Comparison of ENCODE assay signal across 14 cellular contexts in genomic region chr13:114097504-114097892, GRCh38. TPM values are rescaled to one million over a fixed set of nuclear protein-coding genes. Genes with fewer than 3 reads are reported as not detected.
DNase-seq lines count a peak whose midpoint lies in the region; ATAC-seq, FAIRE-seq and TF ChIP-seq lines count a peak whose summit lies in the region.
"Had no signal": no experiment of that assay in that cellular context is flagged by ENCODE, and none has a peak within 500 bp of the region (broad histone marks: within the 10 kb centered on the region; RNA-seq: fewer than 3 reads in every experiment).

No MANE protein-coding gene starts in this region.

- no peak for DNase-seq in activated CD8-positive, alpha-beta T cell treated with anti-CD3 and anti-CD28 coated beads for 36 hours
- no peak for DNase-seq in activated CD8-positive, alpha-beta T cell treated with anti-CD3 and anti-CD28 coated beads, Interleukin-2, amount 10 ng/mL, durations not matched to agents 7 days and 5 days
- DNase-seq in T-cell = no peak
- no peak for DNase-seq in keratinocyte (ENCODE audit: low read depth, low spot score)
- DNase-seq in stimulated activated naive B cell treated with anti-CD40 and anti-IgM and Interleukin-4, amounts not matched to agents 10 μg/mL and 1 μg/mL and 100 μg/mL, for 72 hours = no peak
- DNase-seq in SHP77 treated with DMSO at 0.1 percent for 48 hours (lab: John Stamatoyannopoulos, UW) = no peak
- DNase-seq in DMS53 treated with DMSO at 0.1 percent for 48 hours (lab: John Stamatoyannopoulos, UW; ENCODE audit: unreplicated experiment) = no peak
- no peak for DNase-seq in occipital lobe (lab: John Stamatoyannopoulos, UW)
- DNase-seq: ACHN, DMS53 had no signal

- ATAC-seq in activated CD8-positive, alpha-beta T cell treated with anti-CD3 and anti-CD28 coated beads for 36 hours = no peak
- no peak for ATAC-seq in activated CD8-positive, alpha-beta T cell treated with anti-CD3 and anti-CD28 coated beads, Interleukin-2, amount 10 ng/mL, durations not matched to agents 7 days and 5 days
- no peak for ATAC-seq in T-cell (replicated peaks in 1 of 4)
- no peak for ATAC-seq in stimulated activated naive B cell treated with anti-CD40 and anti-IgM and Interleukin-4, amounts not matched to agents 10 μg/mL and 1 μg/mL and 100 μg/mL, for 72 hours (replicated peaks)
- ATAC-seq: left colon had no signal

- peaks cover 9% of the 10 kb centered on the region for H4K20me1 ChIP-seq in keratinocyte (ENCODE audit: control insufficient read depth, extremely low read depth, insufficient read depth, low read length)

- no peak for TF ChIP-seq CTCF in activated CD8-positive, alpha-beta T cell treated with anti-CD3 and anti-CD28 coated beads for 36 hours (IDR thresholded peaks at IDR 0.05)
- no peak for TF ChIP-seq CTCF in keratinocyte (optimal IDR thresholded peaks at IDR 0.05 in 1 of 3, IDR thresholded peaks at IDR 0.05 in 1 of 3, conservative IDR thresholded peaks at IDR 0.05 in 1 of 3; ENCODE audit: extremely low read depth in 1 of 3, insufficient read depth in 2 of 3, low read length in 3 of 3)

- H3K9me3 ChIP-seq in keratinocyte (ENCODE audit: control insufficient read depth, low read depth, low read length) = no peaks in the 10 kb centered on the region
- H3K9me3 ChIP-seq: neutrophil had no signal

- peaks cover 22% of the 10 kb centered on the region for H3K36me3 Mint-ChIP-seq in activated CD8-positive, alpha-beta T cell treated with anti-CD3 and anti-CD28 coated beads for 36 hours (ENCODE audit: low read depth)
- peaks cover 33% of the 10 kb centered on the region for H3K36me3 Mint-ChIP-seq in activated CD8-positive, alpha-beta T cell treated with anti-CD3 and anti-CD28 coated beads, Interleukin-2, amount 10 ng/mL, durations not matched to agents 7 days and 5 days (ENCODE audit: low read depth)
- peaks cover 44% of the 10 kb centered on the region for H3K36me3 Mint-ChIP-seq in T-cell
- peaks cover 8 to 37% of the 10 kb centered on the region in 2 donors for H3K36me3 Mint-ChIP-seq in stimulated activated naive B cell treated with anti-CD40 and anti-IgM and Interleukin-4, amounts not matched to agents 10 μg/mL and 1 μg/mL and 100 μg/mL, for 72 hours

- H3K4me3 Mint-ChIP-seq in activated CD8-positive, alpha-beta T cell treated with anti-CD3 and anti-CD28 coated beads for 36 hours = no peak overlapping the region
- no peak overlapping the region for H3K4me3 Mint-ChIP-seq in activated CD8-positive, alpha-beta T cell treated with anti-CD3 and anti-CD28 coated beads, Interleukin-2, amount 10 ng/mL, durations not matched to agents 7 days and 5 days
- peak overlapping the region in 2 of 3 donors; percentile 17 to 76 for H3K4me3 Mint-ChIP-seq in T-cell
- no peak overlapping the region for H3K4me3 Mint-ChIP-seq in stimulated activated naive B cell treated with anti-CD40 and anti-IgM and Interleukin-4, amounts not matched to agents 10 μg/mL and 1 μg/mL and 100 μg/mL, for 72 hours

- peaks cover 4% of the 10 kb centered on the region for H3K4me1 ChIP-seq in keratinocyte (ENCODE audit: control insufficient read depth, extremely low read depth, insufficient read depth, low read length)

- H3K9me3 Mint-ChIP-seq in activated CD8-positive, alpha-beta T cell treated with anti-CD3 and anti-CD28 coated beads for 36 hours = peaks cover 14% of the 10 kb centered on the region
- H3K9me3 Mint-ChIP-seq in activated CD8-positive, alpha-beta T cell treated with anti-CD3 and anti-CD28 coated beads, Interleukin-2, amount 10 ng/mL, durations not matched to agents 7 days and 5 days (ENCODE audit: insufficient read depth) = peaks cover 18% of the 10 kb centered on the region
- peaks cover 9 to 16% (median 15%) of the 10 kb centered on the region in 3 donors for H3K9me3 Mint-ChIP-seq in T-cell
- H3K9me3 Mint-ChIP-seq in stimulated activated naive B cell treated with anti-CD40 and anti-IgM and Interleukin-4, amounts not matched to agents 10 μg/mL and 1 μg/mL and 100 μg/mL, for 72 hours = peaks cover 5 to 9% of the 10 kb centered on the region in 2 donors

- no peaks in the 10 kb centered on the region for H3K27me3 Mint-ChIP-seq in activated CD8-positive, alpha-beta T cell treated with anti-CD3 and anti-CD28 coated beads for 36 hours
- H3K27me3 Mint-ChIP-seq in activated CD8-positive, alpha-beta T cell treated with anti-CD3 and anti-CD28 coated beads, Interleukin-2, amount 10 ng/mL, durations not matched to agents 7 days and 5 days (ENCODE audit: low read depth) = no peaks in the 10 kb centered on the region
- H3K27me3 Mint-ChIP-seq in T-cell = no peaks in the 10 kb centered on the region
- H3K27me3 Mint-ChIP-seq in stimulated activated naive B cell treated with anti-CD40 and anti-IgM and Interleukin-4, amounts not matched to agents 10 μg/mL and 1 μg/mL and 100 μg/mL, for 72 hours = no peaks in the 10 kb centered on the region

- no peaks in the 10 kb centered on the region for H3K9me1 ChIP-seq in keratinocyte (ENCODE audit: control insufficient read depth, extremely low read depth, insufficient read depth, low read length)

- dilution Hi-C loops in keratinocyte (cut with MboI; ENCODE audit: extremely low pct_ligation_motif_present, low sequenced_read_pairs) = no loop called here

- H3K27ac ChIP-seq in keratinocyte (ENCODE audit: control insufficient read depth, insufficient read depth, low read length) = no peak overlapping the region
- H3K27ac ChIP-seq: neutrophil had no signal

- peak overlapping the region; percentile 16 for H3K4me2 ChIP-seq in keratinocyte (ENCODE audit: control insufficient read depth, extremely low read depth, insufficient read depth, low read depth, low read length)

- intact Hi-C loops in activated CD8-positive, alpha-beta T cell treated with anti-CD3 and anti-CD28 coated beads for 36 hours (cut with micrococcal nuclease) = no loop called here

- peaks cover 7% of the 10 kb centered on the region for H3K27me3 ChIP-seq in keratinocyte (ENCODE audit: control insufficient read depth, extremely low read depth, insufficient read depth, low read length)
- H3K27me3 ChIP-seq: neutrophil had no signal

- CTCF ChIA-PET in activated CD8-positive, alpha-beta T cell treated with anti-CD3 and anti-CD28 coated beads for 36 hours (lab: Charles Lee) = no interaction called here
- CTCF ChIA-PET in activated CD8-positive, alpha-beta T cell treated with anti-CD3 and anti-CD28 coated beads, Interleukin-2, amount 10 ng/mL, durations not matched to agents 7 days and 5 days (lab: Charles Lee) = no interaction called here
- CTCF ChIA-PET in T-cell (lab: Charles Lee) = no interaction called here

- no peak overlapping the region for H3K4me3 ChIP-seq in keratinocyte (ENCODE audit: control insufficient read depth in 2 of 3, extremely low read depth in 1 of 3, insufficient read depth in 2 of 3, low read depth in 1 of 3, low read length in 3 of 3)

- H3K79me2 ChIP-seq in keratinocyte (ENCODE audit: control insufficient read depth, insufficient read depth, low read length) = peaks cover 8% of the 10 kb centered on the region

- H3K27ac Mint-ChIP-seq in activated CD8-positive, alpha-beta T cell treated with anti-CD3 and anti-CD28 coated beads for 36 hours = peak overlapping the region; percentile 86
- H3K27ac Mint-ChIP-seq in activated CD8-positive, alpha-beta T cell treated with anti-CD3 and anti-CD28 coated beads, Interleukin-2, amount 10 ng/mL, durations not matched to agents 7 days and 5 days = no peak overlapping the region
- H3K27ac Mint-ChIP-seq in T-cell = peak overlapping the region; percentile 66 to 76
- peak overlapping the region; percentile 73 for H3K27ac Mint-ChIP-seq in stimulated activated naive B cell treated with anti-CD40 and anti-IgM and Interleukin-4, amounts not matched to agents 10 μg/mL and 1 μg/mL and 100 μg/mL, for 72 hours

- POLR2A ChIA-PET in activated CD8-positive, alpha-beta T cell treated with anti-CD3 and anti-CD28 coated beads for 36 hours (lab: Charles Lee) = no interaction called here
- POLR2A ChIA-PET in activated CD8-positive, alpha-beta T cell treated with anti-CD3 and anti-CD28 coated beads, Interleukin-2, amount 10 ng/mL, durations not matched to agents 7 days and 5 days (lab: Charles Lee) = no interaction called here
- POLR2A ChIA-PET in T-cell (lab: Charles Lee) = no interaction called here

- no peak for FAIRE-seq in keratinocyte (lab: Jason Lieb, UNC)
- FAIRE-seq: endometrium, H54 had no signal

- peaks cover 72% of the 10 kb centered on the region for H3K4me1 Mint-ChIP-seq in activated CD8-positive, alpha-beta T cell treated with anti-CD3 and anti-CD28 coated beads for 36 hours (ENCODE audit: low read depth)
- H3K4me1 Mint-ChIP-seq in activated CD8-positive, alpha-beta T cell treated with anti-CD3 and anti-CD28 coated beads, Interleukin-2, amount 10 ng/mL, durations not matched to agents 7 days and 5 days (ENCODE audit: low read depth) = peaks cover 11% of the 10 kb centered on the region
- H3K4me1 Mint-ChIP-seq in T-cell = peaks cover 77 to 87% (median 84%) of the 10 kb centered on the region in 3 donors
- peaks cover 40 to 57% of the 10 kb centered on the region in 2 donors for H3K4me1 Mint-ChIP-seq in stimulated activated naive B cell treated with anti-CD40 and anti-IgM and Interleukin-4, amounts not matched to agents 10 μg/mL and 1 μg/mL and 100 μg/mL, for 72 hours

- no peak overlapping the region for H2AFZ ChIP-seq in keratinocyte (ENCODE audit: control insufficient read depth, low read length)

- H3K36me3 ChIP-seq in keratinocyte (ENCODE audit: control insufficient read depth in 2 of 2, extremely low read depth in 1 of 2, insufficient read depth in 2 of 2, low read length in 2 of 2) = no peaks in the 10 kb centered on the region
- H3K36me3 ChIP-seq: neutrophil had no signal

- H3K9ac ChIP-seq in keratinocyte (ENCODE audit: control insufficient read depth, extremely low read depth, insufficient read depth, low read length) = no peak overlapping the region

RNA-seq across cellular contexts. Expression of gene RASA3, which starts 34.9 kb away (rescaled TPM):
- total RNA-seq in activated CD8-positive, alpha-beta T cell treated with anti-CD3 and anti-CD28 coated beads for 36 hours = 10 to 100 TPM; 28.9 to 32.3 TPM
- 10 to 100 TPM; 36.9 to 39.3 TPM for total RNA-seq in activated CD8-positive, alpha-beta T cell treated with anti-CD3 and anti-CD28 coated beads, Interleukin-2, amount 10 ng/mL, durations not matched to agents 7 days and 5 days
- total RNA-seq in T-cell (100 to 1,000 TPM; 223 to 267 (median 238) TPM), occipital lobe (14.2 TPM)
- 3.5 to 6.9 TPM (median 4.1 TPM) in 3 replicates for polyA plus RNA-seq in keratinocyte
- 1.1 TPM for polyA plus RNA-seq in keratinocyte (2011; ENCODE audit: low read depth)
- polyA plus RNA-seq in keratinocyte (2011; cell fraction: cytosol; rRNA removed) = 3.1 and 4.8 TPM in 2 replicates
- polyA plus RNA-seq in keratinocyte (2011; cell fraction: nucleus; rRNA removed) = 5.9 and 7.0 TPM in 2 replicates
- polyA plus RNA-seq in keratinocyte (2012; ENCODE audit: low replicate concordance) = 2.0 and 6.9 TPM in 2 replicates
- 3.6 to 5.4 TPM (median 4.5 TPM) in 3 replicates for polyA minus RNA-seq in keratinocyte
- 5.2 TPM for polyA minus RNA-seq in keratinocyte (2011; cell fraction: cytosol; rRNA and poly(A)+ RNA removed)
- 5.0 and 6.9 TPM in 2 replicates for polyA minus RNA-seq in keratinocyte (2011; cell fraction: nucleus; rRNA and poly(A)+ RNA removed)

Comparison
In these comparisons a context has a peak if more than half of its experiments do, and no peak if none do; other contexts are left out.
1. H3K4me3 Mint-ChIP-seq: peak in T-cell (2 of 3); none in activated CD8-positive, alpha-beta T cell treated with anti-CD3 and anti-CD28 coated beads for 36 hours (single experiment), activated CD8-positive, alpha-beta T cell treated with anti-CD3 and anti-CD28 coated beads, Interleukin-2, amount 10 ng/mL, durations not matched to agents 7 days and 5 days (single experiment) and stimulated activated naive B cell treated with anti-CD40 and anti-IgM and Interleukin-4, amounts not matched to agents 10 μg/mL and 1 μg/mL and 100 μg/mL, for 72 hours (0 of 2).
2. RNA of gene RASA3, which starts 34.9 kb away (total RNA-seq): 223 to 267 TPM in T-cell; 36.9 to 39.3 TPM in activated CD8-positive, alpha-beta T cell treated with anti-CD3 and anti-CD28 coated beads, Interleukin-2, amount 10 ng/mL, durations not matched to agents 7 days and 5 days, 28.9 to 32.3 TPM in activated CD8-positive, alpha-beta T cell treated with anti-CD3 and anti-CD28 coated beads for 36 hours and 14.2 TPM in occipital lobe (single experiment); every median in the first group is over 4 times any median in the second.